ENCODE assay signal across 18 cellular contexts in the genomic region with DNA sequence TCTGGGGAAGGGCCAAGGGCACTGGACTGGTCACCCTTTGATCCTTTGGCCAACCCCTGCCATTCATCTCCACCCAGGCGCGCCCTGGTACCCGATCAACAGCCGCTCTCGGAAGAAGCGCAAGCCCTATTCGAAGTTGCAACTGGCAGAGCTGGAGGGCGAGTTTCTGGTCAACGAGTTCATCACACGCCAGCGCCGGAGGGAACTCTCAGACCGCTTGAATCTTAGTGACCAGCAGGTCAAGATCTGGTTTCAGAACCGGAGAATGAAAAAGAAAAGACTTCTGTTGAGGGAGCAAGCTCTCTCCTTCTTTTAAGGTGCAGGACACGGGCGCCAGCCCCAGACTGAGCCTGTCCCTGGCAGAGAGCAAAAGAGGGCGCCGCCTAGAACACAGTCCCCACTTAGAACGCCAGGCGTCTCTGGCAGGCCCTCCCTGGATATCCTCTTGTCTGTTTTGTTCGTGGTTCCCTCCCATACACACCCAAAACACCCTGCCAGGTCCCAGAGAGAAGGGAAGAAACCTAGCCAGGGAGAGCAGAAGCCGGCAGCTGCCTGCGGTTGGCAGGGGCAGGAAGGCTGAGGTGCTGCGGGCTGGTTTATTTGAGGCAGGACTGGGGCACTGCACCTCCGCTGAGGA. TPM values are rescaled to one million over a fixed set of nuclear protein-coding genes. Genes with fewer than 3 reads are reported as not detected.
DNase-seq lines count a peak whose midpoint lies in the region; ATAC-seq and TF ChIP-seq lines count a peak whose summit lies in the region.
"Had no signal": no experiment of that assay in that cellular context is flagged by ENCODE, and none has a peak within 500 bp of the region (broad histone marks: within the 10 kb centered on the region; RNA-seq: fewer than 3 reads in every experiment).

No MANE protein-coding gene starts in this region.

- POLR2A ChIA-PET in activated CD4-positive, alpha-beta memory T cell treated with anti-CD3 and anti-CD28 coated beads, Interleukin-2, amount 10 ng/mL, durations not matched to agents 7 days and 5 days (lab: Charles Lee), result no interaction called here
- POLR2A ChIA-PET in activated CD4-positive, alpha-beta memory T cell treated with anti-CD3 and anti-CD28 coated beads for 36 hours (lab: Charles Lee), result no interaction called here

- no peak overlapping the region for H3K4me3 ChIP-seq in Jurkat, Clone E6-1 (ENCODE audit: low read length)
- H3K4me3 ChIP-seq in osteoblast (ENCODE audit: insufficient read depth, low read length), result no peak overlapping the region
- H3K4me3 ChIP-seq: mucosa of descending colon, psoas muscle, upper lobe of right lung had no signal

- H3K9me3 ChIP-seq in osteoblast (ENCODE audit: low read depth, low read length), result no peaks in the 10 kb centered on the region
- H3K9me3 ChIP-seq: mucosa of descending colon, psoas muscle, upper lobe of right lung had no signal

- H3K4me2 ChIP-seq in osteoblast (ENCODE audit: insufficient read depth, low read length), result no peak overlapping the region

- no peaks in the 10 kb centered on the region for H4K20me1 ChIP-seq in osteoblast (ENCODE audit: insufficient read depth, low read length)

- peaks cover 11% of the 10 kb centered on the region for H3K36me3 Mint-ChIP-seq in activated CD4-positive, alpha-beta memory T cell treated with anti-CD3 and anti-CD28 coated beads, Interleukin-2, amount 10 ng/mL, durations not matched to agents 7 days and 5 days (ENCODE audit: low read depth)
- H3K36me3 Mint-ChIP-seq in activated CD4-positive, alpha-beta memory T cell treated with anti-CD3 and anti-CD28 coated beads for 36 hours, result peaks cover 3% of the 10 kb centered on the region
- H3K36me3 Mint-ChIP-seq in activated naive CD8-positive, alpha-beta T cell, result no peaks in the 10 kb centered on the region

- no peaks in the 10 kb centered on the region for H3K4me1 ChIP-seq in osteoblast (ENCODE audit: insufficient read depth, low read length)
- H3K4me1 ChIP-seq: psoas muscle, upper lobe of right lung had no signal

- ATAC-seq in HG03439 (IDR thresholded peaks at IDR 0.05; ENCODE audit: unreplicated experiment) (no peak), Right ventricle myocardium inferior (no peak), HG03432 (IDR thresholded peaks at IDR 0.05; ENCODE audit: unreplicated experiment) (no peak)
- ATAC-seq: mucosa of descending colon, psoas muscle, upper lobe of right lung had no signal

- no peak overlapping the region for H3K27ac ChIP-seq in osteoblast (ENCODE audit: low read depth, low read length)
- H3K27ac ChIP-seq: psoas muscle, RWPE1, upper lobe of right lung had no signal

- no peaks in the 10 kb centered on the region for H3K9me3 Mint-ChIP-seq in activated CD4-positive, alpha-beta memory T cell treated with anti-CD3 and anti-CD28 coated beads, Interleukin-2, amount 10 ng/mL, durations not matched to agents 7 days and 5 days
- H3K9me3 Mint-ChIP-seq in activated CD4-positive, alpha-beta memory T cell treated with anti-CD3 and anti-CD28 coated beads for 36 hours, result no peaks in the 10 kb centered on the region
- H3K9me3 Mint-ChIP-seq in activated naive CD8-positive, alpha-beta T cell (ENCODE audit: low read depth), result no peaks in the 10 kb centered on the region
- H3K9me3 Mint-ChIP-seq: dendritic cell treated with granulocyte-macrophage colony-stimulating factor and Interleukin-4, amounts not matched to agents 40 ng/mL and 50 ng/mL, for 4 days had no signal

- H3K79me2 ChIP-seq in osteoblast (ENCODE audit: insufficient read depth, low read length), result no peaks in the 10 kb centered on the region

- no peaks in the 10 kb centered on the region for H3K36me3 ChIP-seq in osteoblast (ENCODE audit: insufficient read depth, low read length)
- H3K36me3 ChIP-seq: upper lobe of right lung had no signal

- CTCF ChIA-PET in activated CD4-positive, alpha-beta memory T cell treated with anti-CD3 and anti-CD28 coated beads, Interleukin-2, amount 10 ng/mL, durations not matched to agents 7 days and 5 days (lab: Charles Lee), result no interaction called here
- CTCF ChIA-PET in activated CD4-positive, alpha-beta memory T cell treated with anti-CD3 and anti-CD28 coated beads for 36 hours (lab: Charles Lee), result no interaction called here

- DNase-seq in activated CD4-positive, alpha-beta memory T cell treated with anti-CD3 and anti-CD28 coated beads, Interleukin-2, amount 10 ng/mL, durations not matched to agents 7 days and 5 days, result no peak
- DNase-seq in activated CD4-positive, alpha-beta memory T cell treated with anti-CD3 and anti-CD28 coated beads for 36 hours, result no peak
- DNase-seq in Jurkat, Clone E6-1 (ENCODE audit: low read depth, low spot score), result peak; percentile 58
- DNase-seq in osteoblast (ENCODE audit: insufficient read length, low spot score, missing footprints) (peak; percentile 80), Right ventricle myocardium inferior (ENCODE audit: missing footprints) (no peak)
- DNase-seq: activated CD8-positive, alpha-beta memory T cell treated with anti-CD3 and anti-CD28 coated beads, Interleukin-2, amount 50 U/mL, for 48 hours; anterior cingulate cortex; DMS153; mucosa of descending colon; NCI-H69; stimulated activated CD4-positive, alpha-beta T cell treated with anti-CD3 and anti-CD28 coated beads, Interleukin-1b, Interleukin-23, amount 100 ng/mL, for 48 hours; upper lobe of right lung had no signal

- peaks cover 11% of the 10 kb centered on the region for H3K4me1 Mint-ChIP-seq in activated CD4-positive, alpha-beta memory T cell treated with anti-CD3 and anti-CD28 coated beads, Interleukin-2, amount 10 ng/mL, durations not matched to agents 7 days and 5 days
- H3K4me1 Mint-ChIP-seq in activated CD4-positive, alpha-beta memory T cell treated with anti-CD3 and anti-CD28 coated beads for 36 hours (ENCODE audit: low read depth), result peaks cover 20% of the 10 kb centered on the region
- H3K4me1 Mint-ChIP-seq in activated naive CD8-positive, alpha-beta T cell (ENCODE audit: low read depth), result peaks cover 43% of the 10 kb centered on the region

- H3K4me3 Mint-ChIP-seq in activated CD4-positive, alpha-beta memory T cell treated with anti-CD3 and anti-CD28 coated beads, Interleukin-2, amount 10 ng/mL, durations not matched to agents 7 days and 5 days, result peak overlapping the region; percentile 25
- H3K4me3 Mint-ChIP-seq in activated CD4-positive, alpha-beta memory T cell treated with anti-CD3 and anti-CD28 coated beads for 36 hours, result no peak overlapping the region
- H3K4me3 Mint-ChIP-seq in activated naive CD8-positive, alpha-beta T cell, result no peak overlapping the region
- H3K4me3 Mint-ChIP-seq: dendritic cell treated with granulocyte-macrophage colony-stimulating factor and Interleukin-4, amounts not matched to agents 40 ng/mL and 50 ng/mL, for 4 days had no signal

- H3K27me3 Mint-ChIP-seq in activated CD4-positive, alpha-beta memory T cell treated with anti-CD3 and anti-CD28 coated beads, Interleukin-2, amount 10 ng/mL, durations not matched to agents 7 days and 5 days, result peaks cover 93% of the 10 kb centered on the region
- peaks cover 80% of the 10 kb centered on the region for H3K27me3 Mint-ChIP-seq in activated CD4-positive, alpha-beta memory T cell treated with anti-CD3 and anti-CD28 coated beads for 36 hours
- peaks cover 58% of the 10 kb centered on the region for H3K27me3 Mint-ChIP-seq in activated naive CD8-positive, alpha-beta T cell

- peaks cover 100% of the 10 kb centered on the region for H3K27me3 ChIP-seq in osteoblast (ENCODE audit: insufficient read depth, low read length)

- intact Hi-C loops in activated CD4-positive, alpha-beta memory T cell treated with anti-CD3 and anti-CD28 coated beads for 36 hours (cut with micrococcal nuclease), result loop anchor here (2.0 kb wide), 1 partner anchor 14 kb away; no protein-coding TSS in a partner anchor
- intact Hi-C loops in Right ventricle myocardium inferior (cut with DNase I), result no loop called here

- no peak overlapping the region for H2AFZ ChIP-seq in osteoblast (ENCODE audit: low read length)

- no peak for TF ChIP-seq CTCF in osteoblast (IDR thresholded peaks at IDR 0.05; ENCODE audit: extremely low read depth, low read depth, low read length)

- no peak overlapping the region for H3K27ac Mint-ChIP-seq in activated CD4-positive, alpha-beta memory T cell treated with anti-CD3 and anti-CD28 coated beads, Interleukin-2, amount 10 ng/mL, durations not matched to agents 7 days and 5 days
- no peak overlapping the region for H3K27ac Mint-ChIP-seq in activated CD4-positive, alpha-beta memory T cell treated with anti-CD3 and anti-CD28 coated beads for 36 hours
- peak overlapping the region; percentile 0 for H3K27ac Mint-ChIP-seq in activated naive CD8-positive, alpha-beta T cell
- H3K27ac Mint-ChIP-seq: dendritic cell treated with granulocyte-macrophage colony-stimulating factor and Interleukin-4, amounts not matched to agents 40 ng/mL and 50 ng/mL, for 4 days had no signal

RNA-seq across cellular contexts. Expression of a gene that starts 1.7 kb away (rescaled TPM):
- not detected for total RNA-seq in activated CD4-positive, alpha-beta memory T cell treated with anti-CD3 and anti-CD28 coated beads, Interleukin-2, amount 10 ng/mL, durations not matched to agents 7 days and 5 days
- total RNA-seq in activated CD4-positive, alpha-beta memory T cell treated with anti-CD3 and anti-CD28 coated beads for 36 hours, result not detected
- polyA plus RNA-seq in Jurkat, Clone E6-1 (2012; ENCODE audit: insufficient read depth, insufficient read length), result not detected
- total RNA-seq in osteoblast (under 0.01 TPM in 1 of 2 replicates, not detected in the other), Right ventricle myocardium inferior (not detected)
- total RNA-seq: mucosa of descending colon, psoas muscle, upper lobe of right lung had no signal

RNA-seq across cellular contexts. Expression of a gene that starts 16.6 kb away (rescaled TPM):
- not detected for total RNA-seq in activated CD4-positive, alpha-beta memory T cell treated with anti-CD3 and anti-CD28 coated beads, Interleukin-2, amount 10 ng/mL, durations not matched to agents 7 days and 5 days
- total RNA-seq in activated CD4-positive, alpha-beta memory T cell treated with anti-CD3 and anti-CD28 coated beads for 36 hours, result not detected
- 3.0 TPM for polyA plus RNA-seq in Jurkat, Clone E6-1 (2012; ENCODE audit: insufficient read depth, insufficient read length)
- total RNA-seq in osteoblast, result 1.1 and 1.5 TPM in 2 replicates
- total RNA-seq in Right ventricle myocardium inferior, result not detected
- total RNA-seq: mucosa of descending colon, upper lobe of right lung had no signal

RNA-seq across cellular contexts. Expression of a gene that starts 17.7 kb away (rescaled TPM):
- total RNA-seq in activated CD4-positive, alpha-beta memory T cell treated with anti-CD3 and anti-CD28 coated beads, Interleukin-2, amount 10 ng/mL, durations not matched to agents 7 days and 5 days, result not detected
- total RNA-seq in activated CD4-positive, alpha-beta memory T cell treated with anti-CD3 and anti-CD28 coated beads for 36 hours, result not detected
- not detected for polyA plus RNA-seq in Jurkat, Clone E6-1 (2012; ENCODE audit: insufficient read depth, insufficient read length)
- total RNA-seq in osteoblast (under 0.01 TPM in 1 of 2 replicates, not detected in the other), Right ventricle myocardium inferior (not detected)
- total RNA-seq: mucosa of descending colon, psoas muscle, upper lobe of right lung had no signal

RNA-seq across cellular contexts. Expression of a gene that starts 18.4 kb away (rescaled TPM):
- total RNA-seq in activated CD4-positive, alpha-beta memory T cell treated with anti-CD3 and anti-CD28 coated beads, Interleukin-2, amount 10 ng/mL, durations not matched to agents 7 days and 5 days, result not detected
- not detected for total RNA-seq in activated CD4-positive, alpha-beta memory T cell treated with anti-CD3 and anti-CD28 coated beads for 36 hours
- polyA plus RNA-seq in Jurkat, Clone E6-1 (2012; ENCODE audit: insufficient read depth, insufficient read length), result not detected
- 0.72 and 1.2 TPM in 2 replicates for total RNA-seq in osteoblast
- not detected for total RNA-seq in Right ventricle myocardium inferior
- total RNA-seq: mucosa of descending colon, upper lobe of right lung had no signal

RNA-seq across cellular contexts. Expression of a gene that starts 28.6 kb away (rescaled TPM):
- not detected for total RNA-seq in activated CD4-positive, alpha-beta memory T cell treated with anti-CD3 and anti-CD28 coated beads, Interleukin-2, amount 10 ng/mL, durations not matched to agents 7 days and 5 days
- total RNA-seq in activated CD4-positive, alpha-beta memory T cell treated with anti-CD3 and anti-CD28 coated beads for 36 hours, result not detected
- polyA plus RNA-seq in Jurkat, Clone E6-1 (2012; ENCODE audit: insufficient read depth, insufficient read length), result 22.8 TPM
- 9.7 and 11.2 TPM in 2 replicates for total RNA-seq in osteoblast
- not detected for total RNA-seq in Right ventricle myocardium inferior
- total RNA-seq: mucosa of descending colon, upper lobe of right lung had no signal

Comparison
In these comparisons a context has a peak if more than half of its experiments do, and no peak if none do; other contexts are left out.
1. DNase-seq: peak in Jurkat, Clone E6-1 (single experiment) and osteoblast (single experiment); none in activated CD4-positive, alpha-beta memory T cell treated with anti-CD3 and anti-CD28 coated beads, Interleukin-2, amount 10 ng/mL, durations not matched to agents 7 days and 5 days (single experiment), activated CD4-positive, alpha-beta memory T cell treated with anti-CD3 and anti-CD28 coated beads for 36 hours (single experiment) and Right ventricle myocardium inferior (single experiment).